Comparison of ENCODE assay signal across 8 cellular contexts in genomic region chr1:228163776-228164534, GRCh38. TPM values are rescaled to one million over a fixed set of nuclear protein-coding genes. Genes with fewer than 3 reads are reported as not detected.
DNase-seq lines count a peak whose midpoint lies in the region; ATAC-seq, FAIRE-seq and TF ChIP-seq lines count a peak whose summit lies in the region.

No MANE protein-coding gene starts in this region.

- H3K36me3 ChIP-seq in mucosa of stomach (ENCODE audit: control insufficient read depth, insufficient read depth, low read length) (no peaks in the 10 kb centered on the region), upper lobe of right lung (no peaks in the 10 kb centered on the region)

- peak overlapping the region; percentile 78 to 87 for H3K4me3 Mint-ChIP-seq in activated T-cell treated with anti-CD3 and anti-CD28 coated beads, Interleukin-2, amount 50 U/mL, for 72 hours

- H3K27ac ChIP-seq in caudate nucleus (ENCODE audit: low read depth, low read length) (peak overlapping the region; percentile 16), upper lobe of right lung (peak overlapping the region; percentile 84)

- H3K9ac ChIP-seq in mucosa of stomach (ENCODE audit: low read length) = peak overlapping the region; percentile 58

- H3K36me3 Mint-ChIP-seq in activated T-cell treated with anti-CD3 and anti-CD28 coated beads, Interleukin-2, amount 50 U/mL, for 72 hours (ENCODE audit: insufficient read depth in 2 of 2) = no peaks in the 10 kb centered on the region

- ATAC-seq in activated T-cell treated with anti-CD3 and anti-CD28 coated beads, Interleukin-2, amount 50 U/mL, for 72 hours (replicated peaks in 1 of 2) = no peak
- ATAC-seq in upper lobe of right lung = no peak

- DNase-seq in activated T-cell treated with anti-CD3 and anti-CD28 coated beads, Interleukin-2, amount 50 U/mL, for 72 hours = no peak
- no peak for DNase-seq in activated T-cell treated with anti-CD3 and anti-CD28 coated beads for 4 hours
- DNase-seq in caudate nucleus (lab: John Stamatoyannopoulos, UW) = no peak
- no peak for DNase-seq in upper lobe of right lung
- DNase-seq in NCI-H2171 treated with DMSO at 0.1 percent for 48 hours (lab: John Stamatoyannopoulos, UW) = no peak
- no peak for DNase-seq in SIG-M5 (lab: John Stamatoyannopoulos, UW)
- DNase-seq in HTR-8/SVneo (ENCODE audit: insufficient read length, low spot score) = no peak

- FAIRE-seq in HTR-8/SVneo (lab: Jason Lieb, UNC) = no peak

- no peaks in the 10 kb centered on the region for H3K27me3 Mint-ChIP-seq in activated T-cell treated with anti-CD3 and anti-CD28 coated beads, Interleukin-2, amount 50 U/mL, for 72 hours (ENCODE audit: low read depth)

- no peak overlapping the region for H3K4me3 ChIP-seq in mucosa of stomach (ENCODE audit: low read length)
- no peak overlapping the region for H3K4me3 ChIP-seq in upper lobe of right lung

- H3K4me1 Mint-ChIP-seq in activated T-cell treated with anti-CD3 and anti-CD28 coated beads, Interleukin-2, amount 50 U/mL, for 72 hours (ENCODE audit: low read depth) = peaks cover 30% of the 10 kb centered on the region

- H3K27me3 ChIP-seq in mucosa of stomach (ENCODE audit: control insufficient read depth, insufficient read depth, low read length) (peaks cover 10% of the 10 kb centered on the region), upper lobe of right lung (no peaks in the 10 kb centered on the region)

- no peak overlapping the region for H3K27ac Mint-ChIP-seq in activated T-cell treated with anti-CD3 and anti-CD28 coated beads, Interleukin-2, amount 50 U/mL, for 72 hours

- H3K9me3 Mint-ChIP-seq in activated T-cell treated with anti-CD3 and anti-CD28 coated beads, Interleukin-2, amount 50 U/mL, for 72 hours = no peaks in the 10 kb centered on the region

- peaks cover 35% of the 10 kb centered on the region for H3K4me1 ChIP-seq in mucosa of stomach (ENCODE audit: control insufficient read depth, insufficient read depth, low read length)
- H3K4me1 ChIP-seq in upper lobe of right lung = peaks cover 26% of the 10 kb centered on the region

- intact Hi-C loops in upper lobe of right lung (cut with DNase I) = no loop called here

- H3K9me3 ChIP-seq in mucosa of stomach (ENCODE audit: control insufficient read depth, low read length) (no peaks in the 10 kb centered on the region), upper lobe of right lung (no peaks in the 10 kb centered on the region)

- TF ChIP-seq CTCF in upper lobe of right lung (IDR thresholded peaks at IDR 0.05) = no peak

RNA-seq across cellular contexts. Expression of gene IBA57, which starts 1.6 kb away (rescaled TPM):
- total RNA-seq in activated T-cell treated with anti-CD3 and anti-CD28 coated beads, Interleukin-2, amount 50 U/mL, for 72 hours = 1 to 10 TPM; 9.1 TPM
- 13.0 TPM for total RNA-seq in upper lobe of right lung

RNA-seq across cellular contexts. Expression of gene GJC2, which starts 14.2 kb away (rescaled TPM):
- under 1 TPM; 0.77 to 0.93 TPM for total RNA-seq in activated T-cell treated with anti-CD3 and anti-CD28 coated beads, Interleukin-2, amount 50 U/mL, for 72 hours
- 6.9 TPM for total RNA-seq in upper lobe of right lung

RNA-seq across cellular contexts. Expression of gene GUK1, which starts 23.9 kb away (rescaled TPM):
- 100 to 1,000 TPM; 130 to 148 TPM for total RNA-seq in activated T-cell treated with anti-CD3 and anti-CD28 coated beads, Interleukin-2, amount 50 U/mL, for 72 hours
- 203 TPM for total RNA-seq in upper lobe of right lung

RNA-seq across cellular contexts. Expression of gene OBSCN, which starts 43.9 kb away (rescaled TPM):
- 10 to 100 TPM; 25.0 to 27.7 TPM for total RNA-seq in activated T-cell treated with anti-CD3 and anti-CD28 coated beads, Interleukin-2, amount 50 U/mL, for 72 hours
- total RNA-seq in upper lobe of right lung = 39.4 TPM

RNA-seq across cellular contexts. Expression of gene MRPL55, which starts 54.9 kb away (rescaled TPM):
- total RNA-seq in activated T-cell treated with anti-CD3 and anti-CD28 coated beads, Interleukin-2, amount 50 U/mL, for 72 hours = 10 to 100 TPM; 36.1 to 36.7 TPM
- 39.9 TPM for total RNA-seq in upper lobe of right lung
